Comparison of ENCODE assay signal across 1 cellular context in the genomic region with DNA sequence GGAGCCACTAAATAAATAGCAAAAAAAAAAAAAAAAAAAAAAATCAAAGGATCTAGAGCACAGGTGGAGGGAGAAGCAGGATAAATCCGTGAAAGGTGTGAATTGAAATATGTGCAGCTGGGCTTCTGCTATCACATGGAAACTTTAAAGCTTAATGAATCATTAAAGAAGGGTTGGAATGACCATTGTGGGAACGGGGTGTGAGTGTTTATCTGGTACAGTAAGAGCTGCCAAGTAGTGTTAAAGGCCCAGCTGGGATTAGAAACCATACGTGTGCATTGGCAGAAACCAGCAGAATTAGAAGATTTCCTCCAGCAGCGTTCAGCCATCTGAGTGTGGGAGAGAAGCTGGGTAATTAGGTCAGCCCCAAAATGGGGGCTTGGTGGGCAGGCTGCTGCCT.
TF ChIP-seq lines count a peak whose summit lies in the region.

No MANE protein-coding gene starts in this region.

TF ChIP-seq in GM23338, 12 proteins besides CTCF, POLR2A, EP300 and RAD21:
- TF ChIP-seq, protein P1, sequence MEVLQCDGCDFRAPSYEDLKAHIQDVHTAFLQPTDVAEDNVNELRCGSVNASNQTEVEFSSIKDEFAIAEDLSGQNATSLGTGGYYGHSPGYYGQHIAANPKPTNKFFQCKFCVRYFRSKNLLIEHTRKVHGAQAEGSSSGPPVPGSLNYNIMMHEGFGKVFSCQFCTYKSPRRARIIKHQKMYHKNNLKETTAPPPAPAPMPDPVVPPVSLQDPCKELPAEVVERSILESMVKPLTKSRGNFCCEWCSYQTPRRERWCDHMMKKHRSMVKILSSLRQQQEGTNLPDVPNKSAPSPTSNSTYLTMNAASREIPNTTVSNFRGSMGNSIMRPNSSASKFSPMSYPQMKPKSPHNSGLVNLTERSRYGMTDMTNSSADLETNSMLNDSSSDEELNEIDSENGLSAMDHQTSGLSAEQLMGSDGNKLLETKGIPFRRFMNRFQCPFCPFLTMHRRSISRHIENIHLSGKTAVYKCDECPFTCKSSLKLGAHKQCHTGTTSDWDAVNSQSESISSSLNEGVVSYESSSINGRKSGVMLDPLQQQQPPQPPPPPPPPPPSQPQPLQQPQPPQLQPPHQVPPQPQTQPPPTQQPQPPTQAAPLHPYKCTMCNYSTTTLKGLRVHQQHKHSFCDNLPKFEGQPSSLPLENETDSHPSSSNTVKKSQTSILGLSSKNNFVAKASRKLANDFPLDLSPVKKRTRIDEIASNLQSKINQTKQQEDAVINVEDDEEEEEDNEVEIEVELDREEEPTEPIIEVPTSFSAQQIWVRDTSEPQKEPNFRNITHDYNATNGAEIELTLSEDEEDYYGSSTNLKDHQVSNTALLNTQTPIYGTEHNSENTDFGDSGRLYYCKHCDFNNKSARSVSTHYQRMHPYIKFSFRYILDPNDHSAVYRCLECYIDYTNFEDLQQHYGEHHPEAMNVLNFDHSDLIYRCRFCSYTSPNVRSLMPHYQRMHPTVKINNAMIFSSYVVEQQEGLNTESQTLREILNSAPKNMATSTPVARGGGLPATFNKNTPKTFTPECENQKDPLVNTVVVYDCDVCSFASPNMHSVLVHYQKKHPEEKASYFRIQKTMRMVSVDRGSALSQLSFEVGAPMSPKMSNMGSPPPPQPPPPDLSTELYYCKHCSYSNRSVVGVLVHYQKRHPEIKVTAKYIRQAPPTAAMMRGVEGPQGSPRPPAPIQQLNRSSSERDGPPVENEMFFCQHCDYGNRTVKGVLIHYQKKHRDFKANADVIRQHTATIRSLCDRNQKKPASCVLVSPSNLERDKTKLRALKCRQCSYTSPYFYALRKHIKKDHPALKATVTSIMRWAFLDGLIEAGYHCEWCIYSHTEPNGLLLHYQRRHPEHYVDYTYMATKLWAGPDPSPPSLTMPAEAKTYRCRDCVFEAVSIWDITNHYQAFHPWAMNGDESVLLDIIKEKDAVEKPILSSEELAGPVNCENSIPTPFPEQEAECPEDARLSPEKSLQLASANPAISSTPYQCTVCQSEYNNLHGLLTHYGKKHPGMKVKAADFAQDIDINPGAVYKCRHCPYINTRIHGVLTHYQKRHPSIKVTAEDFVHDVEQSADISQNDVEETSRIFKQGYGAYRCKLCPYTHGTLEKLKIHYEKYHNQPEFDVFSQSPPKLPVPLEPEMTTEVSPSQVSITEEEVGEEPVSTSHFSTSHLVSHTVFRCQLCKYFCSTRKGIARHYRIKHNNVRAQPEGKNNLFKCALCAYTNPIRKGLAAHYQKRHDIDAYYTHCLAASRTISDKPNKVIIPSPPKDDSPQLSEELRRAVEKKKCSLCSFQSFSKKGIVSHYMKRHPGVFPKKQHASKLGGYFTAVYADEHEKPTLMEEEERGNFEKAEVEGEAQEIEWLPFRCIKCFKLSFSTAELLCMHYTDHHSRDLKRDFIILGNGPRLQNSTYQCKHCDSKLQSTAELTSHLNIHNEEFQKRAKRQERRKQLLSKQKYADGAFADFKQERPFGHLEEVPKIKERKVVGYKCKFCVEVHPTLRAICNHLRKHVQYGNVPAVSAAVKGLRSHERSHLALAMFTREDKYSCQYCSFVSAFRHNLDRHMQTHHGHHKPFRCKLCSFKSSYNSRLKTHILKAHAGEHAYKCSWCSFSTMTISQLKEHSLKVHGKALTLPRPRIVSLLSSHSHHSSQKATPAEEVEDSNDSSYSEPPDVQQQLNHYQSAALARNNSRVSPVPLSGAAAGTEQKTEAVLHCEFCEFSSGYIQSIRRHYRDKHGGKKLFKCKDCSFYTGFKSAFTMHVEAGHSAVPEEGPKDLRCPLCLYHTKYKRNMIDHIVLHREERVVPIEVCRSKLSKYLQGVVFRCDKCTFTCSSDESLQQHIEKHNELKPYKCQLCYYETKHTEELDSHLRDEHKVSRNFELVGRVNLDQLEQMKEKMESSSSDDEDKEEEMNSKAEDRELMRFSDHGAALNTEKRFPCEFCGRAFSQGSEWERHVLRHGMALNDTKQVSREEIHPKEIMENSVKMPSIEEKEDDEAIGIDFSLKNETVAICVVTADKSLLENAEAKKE (CRISPR knock-in tag; IDR thresholded peaks at IDR 0.05), result no peak
- TF ChIP-seq, protein P2, sequence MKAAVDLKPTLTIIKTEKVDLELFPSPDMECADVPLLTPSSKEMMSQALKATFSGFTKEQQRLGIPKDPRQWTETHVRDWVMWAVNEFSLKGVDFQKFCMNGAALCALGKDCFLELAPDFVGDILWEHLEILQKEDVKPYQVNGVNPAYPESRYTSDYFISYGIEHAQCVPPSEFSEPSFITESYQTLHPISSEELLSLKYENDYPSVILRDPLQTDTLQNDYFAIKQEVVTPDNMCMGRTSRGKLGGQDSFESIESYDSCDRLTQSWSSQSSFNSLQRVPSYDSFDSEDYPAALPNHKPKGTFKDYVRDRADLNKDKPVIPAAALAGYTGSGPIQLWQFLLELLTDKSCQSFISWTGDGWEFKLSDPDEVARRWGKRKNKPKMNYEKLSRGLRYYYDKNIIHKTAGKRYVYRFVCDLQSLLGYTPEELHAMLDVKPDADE (IDR thresholded peaks at IDR 0.05), result no peak
- TF ChIP-seq NANOG (IDR thresholded peaks at IDR 0.05; ENCODE audit: borderline replicate concordance) (no peak), JUNB (IDR thresholded peaks at IDR 0.05; ENCODE audit: unreplicated experiment) (no peak), EZH2 (IDR thresholded peaks at IDR 0.05; ENCODE audit: low read depth, unreplicated experiment) (no peak), EZH2phosphoT487 (IDR thresholded peaks at IDR 0.05; ENCODE audit: unreplicated experiment) (no peak), ZNF331 (CRISPR knock-in tag; IDR thresholded peaks at IDR 0.05; ENCODE audit: low read depth) (no peak), CREB1 (CRISPR knock-in tag; IDR thresholded peaks at IDR 0.05; ENCODE audit: low read depth) (no peak), ZNF114 (CRISPR knock-in tag; IDR thresholded peaks at IDR 0.05) (no peak), POLR2AphosphoS5 (IDR thresholded peaks at IDR 0.05; ENCODE audit: low read depth) (no peak), STAT1 (IDR thresholded peaks at IDR 0.05; ENCODE audit: unreplicated experiment) (no peak)
- TF ChIP-seq, protein P3, sequence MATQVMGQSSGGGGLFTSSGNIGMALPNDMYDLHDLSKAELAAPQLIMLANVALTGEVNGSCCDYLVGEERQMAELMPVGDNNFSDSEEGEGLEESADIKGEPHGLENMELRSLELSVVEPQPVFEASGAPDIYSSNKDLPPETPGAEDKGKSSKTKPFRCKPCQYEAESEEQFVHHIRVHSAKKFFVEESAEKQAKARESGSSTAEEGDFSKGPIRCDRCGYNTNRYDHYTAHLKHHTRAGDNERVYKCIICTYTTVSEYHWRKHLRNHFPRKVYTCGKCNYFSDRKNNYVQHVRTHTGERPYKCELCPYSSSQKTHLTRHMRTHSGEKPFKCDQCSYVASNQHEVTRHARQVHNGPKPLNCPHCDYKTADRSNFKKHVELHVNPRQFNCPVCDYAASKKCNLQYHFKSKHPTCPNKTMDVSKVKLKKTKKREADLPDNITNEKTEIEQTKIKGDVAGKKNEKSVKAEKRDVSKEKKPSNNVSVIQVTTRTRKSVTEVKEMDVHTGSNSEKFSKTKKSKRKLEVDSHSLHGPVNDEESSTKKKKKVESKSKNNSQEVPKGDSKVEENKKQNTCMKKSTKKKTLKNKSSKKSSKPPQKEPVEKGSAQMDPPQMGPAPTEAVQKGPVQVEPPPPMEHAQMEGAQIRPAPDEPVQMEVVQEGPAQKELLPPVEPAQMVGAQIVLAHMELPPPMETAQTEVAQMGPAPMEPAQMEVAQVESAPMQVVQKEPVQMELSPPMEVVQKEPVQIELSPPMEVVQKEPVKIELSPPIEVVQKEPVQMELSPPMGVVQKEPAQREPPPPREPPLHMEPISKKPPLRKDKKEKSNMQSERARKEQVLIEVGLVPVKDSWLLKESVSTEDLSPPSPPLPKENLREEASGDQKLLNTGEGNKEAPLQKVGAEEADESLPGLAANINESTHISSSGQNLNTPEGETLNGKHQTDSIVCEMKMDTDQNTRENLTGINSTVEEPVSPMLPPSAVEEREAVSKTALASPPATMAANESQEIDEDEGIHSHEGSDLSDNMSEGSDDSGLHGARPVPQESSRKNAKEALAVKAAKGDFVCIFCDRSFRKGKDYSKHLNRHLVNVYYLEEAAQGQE (IDR thresholded peaks at IDR 0.05; ENCODE audit: unreplicated experiment), result no peak
